In the genomic region with DNA sequence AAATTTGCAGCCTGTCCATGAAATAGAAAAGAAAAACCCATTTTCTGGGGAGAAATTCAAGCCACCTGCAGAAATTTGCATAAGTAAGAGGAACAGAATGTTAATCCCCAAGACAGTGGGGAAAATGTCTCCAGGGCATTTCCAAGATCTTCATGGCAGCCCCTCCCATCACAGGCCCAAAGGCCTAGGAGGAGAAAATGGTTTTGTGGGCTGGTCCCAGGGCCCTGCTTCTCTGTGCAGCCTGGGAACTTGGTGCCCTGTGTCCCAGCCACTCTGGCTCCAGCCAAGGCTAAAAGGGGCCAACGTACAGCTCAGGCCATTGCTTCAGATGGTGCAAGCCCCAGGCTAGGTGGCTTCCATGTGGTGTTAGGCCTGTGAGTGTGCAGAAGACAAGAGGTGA, we compare ENCODE assay signal across 35 cellular contexts.
DNase-seq lines count a peak whose midpoint lies in the region; ATAC-seq, FAIRE-seq and TF ChIP-seq lines count a peak whose summit lies in the region.
"Had no signal": no experiment of that assay in that cellular context is flagged by ENCODE, and none has a peak within 500 bp of the region (broad histone marks: within the 10 kb centered on the region; RNA-seq: fewer than 3 reads in every experiment).

No MANE protein-coding gene starts in this region.

- no peak for TF ChIP-seq CTCF in HEK293 (tag by site-specific recombination; IDR thresholded peaks at IDR 0.05)
- TF ChIP-seq CTCF in K562 (IDR thresholded peaks at IDR 0.05 in 2 of 3, conservative IDR thresholded peaks at IDR 0.05 in 1 of 3; ENCODE audit: insufficient read depth in 2 of 3, low read depth in 1 of 3, low read length in 3 of 3) = no peak
- no peak for TF ChIP-seq CTCF in neural progenitor cell (IDR thresholded peaks at IDR 0.05)

- peaks cover 16 to 26% of the 10 kb centered on the region in 2 donors for H3K9me3 Mint-ChIP-seq in stimulated activated naive B cell treated with anti-CD40 and anti-IgM and Interleukin-4, amounts not matched to agents 10 μg/mL and 1 μg/mL and 100 μg/mL, for 72 hours
- peaks cover 23% of the 10 kb centered on the region for H3K9me3 Mint-ChIP-seq in neural progenitor cell

- H2AFZ ChIP-seq in K562 (ENCODE audit: low read depth, low read length) (no peak overlapping the region), neural progenitor cell (replicated peaks) (no peak overlapping the region)

- H3K4me3 ChIP-seq in HEK293 (ENCODE audit: low read depth, low read length) (no peak overlapping the region), K562 (no peak overlapping the region), iPS-18c (ENCODE audit: insufficient read depth, low read depth, low read length) (peak overlapping the region; percentile 15; the same call in 1 of the 2 replicates), neural progenitor cell (no peak overlapping the region), HAP-1 (no peak overlapping the region)
- H3K4me3 ChIP-seq: A549; BLaER1; BLaER1 treated with 17β-estradiol and CSF1 and Interleukin-3, amounts not matched to agents 10 nM and 100 nM had no signal

- 0% methylated on average over 1 of the region's 1 CpG for WGBS in K562 (ENCODE audit: insufficient coverage, low coverage, missing lambda C conversion rate)

- H4K20me1 ChIP-seq in K562 (replicated peaks; ENCODE audit: control insufficient read depth, insufficient read depth, low read length) (no peaks in the 10 kb centered on the region), neural progenitor cell (ENCODE audit: low read depth) (no peaks in the 10 kb centered on the region)
- H4K20me1 ChIP-seq: BLaER1; BLaER1 treated with 17β-estradiol and CSF1 and Interleukin-3, amounts not matched to agents 10 nM and 100 nM had no signal

- ATAC-seq in K562 = no peak
- no peak for ATAC-seq in stimulated activated naive B cell treated with anti-CD40 and anti-IgM and Interleukin-4, amounts not matched to agents 10 μg/mL and 1 μg/mL and 100 μg/mL, for 72 hours (replicated peaks)
- ATAC-seq: A549; CD8-positive, alpha-beta T cell had no signal

- no peaks in the 10 kb centered on the region for H3K4me1 Mint-ChIP-seq in stimulated activated naive B cell treated with anti-CD40 and anti-IgM and Interleukin-4, amounts not matched to agents 10 μg/mL and 1 μg/mL and 100 μg/mL, for 72 hours
- H3K4me1 Mint-ChIP-seq in neural progenitor cell = no peaks in the 10 kb centered on the region
- H3K4me1 Mint-ChIP-seq: B cell; CD14-positive monocyte; CD4-positive, alpha-beta memory T cell; CD4-positive, CD25-positive, alpha-beta regulatory T cell; CD8-positive, alpha-beta memory T cell had no signal

- FAIRE-seq in K562 (lab: Jason Lieb, UNC) = no peak
- FAIRE-seq: A204.1, A549, D721Med had no signal

- no peak for DNase-seq in K562 (ENCODE audit: extremely low read depth in 1 of 4, low spot score in 3 of 4)
- no peak for DNase-seq in stimulated activated naive B cell treated with anti-CD40 and anti-IgM and Interleukin-4, amounts not matched to agents 10 μg/mL and 1 μg/mL and 100 μg/mL, for 72 hours
- no peak for DNase-seq in neural progenitor cell (ENCODE audit: low spot score)
- no peak for DNase-seq in HAP-1 (ENCODE audit: low spot score in 2 of 2)
- DNase-seq: 8988T; ACHN; AML-193; BE2C; C1 segment of cervical spinal cord; Caco-2; Calu3; CD4-positive, alpha-beta memory T cell; CD4-positive, alpha-beta T cell; CD4-positive, CD25-positive, alpha-beta regulatory T cell; CD8-positive, alpha-beta memory T cell; CD8-positive, alpha-beta T cell; COR-L47; DMS 273 treated with DMSO at 0.1 percent for 48 hours; DMS153; DMS53; DMS79; DMS79 treated with DMSO at 0.1 percent for 48 hours; DND-41; EL had no signal

- TF ChIP-seq EP300 in K562 (IDR thresholded peaks at IDR 0.05; ENCODE audit: low read length) = no peak

- in situ Hi-C loops in K562 (cut with MboI) = no loop called here
- in situ Hi-C loops in HAP-1 (cut with MboI; ENCODE audit: low sequenced_read_pairs) = no loop called here

- CTCF ChIA-PET in HEK293 (lab: Yijun Ruan, JAX) = no interaction called here
- CTCF ChIA-PET in K562 (lab: Yijun Ruan, JAX; ENCODE audit: low intra/inter-chr PET ratio) = no interaction called here

- H3K4me1 ChIP-seq in HEK293 (ENCODE audit: control insufficient read depth, insufficient read depth, low read length) (no peaks in the 10 kb centered on the region), K562 (replicated peaks in 1 of 2; ENCODE audit: control insufficient read depth in 2 of 2, insufficient read depth in 2 of 2, low read length in 2 of 2) (no peaks in the 10 kb centered on the region), neural progenitor cell (no peaks in the 10 kb centered on the region), HAP-1 (no peaks in the 10 kb centered on the region)
- H3K4me1 ChIP-seq: A549; BE2C; BLaER1; BLaER1 treated with 17β-estradiol and CSF1 and Interleukin-3, amounts not matched to agents 10 nM and 100 nM; Caco-2 had no signal

- intact Hi-C loops in K562 (cut with micrococcal nuclease) = no loop called here

- H3K27me3 ChIP-seq in K562 (ENCODE audit: control insufficient read depth in 2 of 2, insufficient read depth in 2 of 2, low read length in 2 of 2) (no peaks in the 10 kb centered on the region), neural progenitor cell (no peaks in the 10 kb centered on the region), HAP-1 (ENCODE audit: low read depth) (no peaks in the 10 kb centered on the region)
- H3K27me3 ChIP-seq: BE2C; BLaER1; BLaER1 treated with 17β-estradiol and CSF1 and Interleukin-3, amounts not matched to agents 10 nM and 100 nM had no signal

- no peak overlapping the region for H3K27ac ChIP-seq in HEK293 (ENCODE audit: extremely low read depth, low read depth, low read length)
- no peak overlapping the region for H3K27ac ChIP-seq in K562 (ENCODE audit: extremely low read depth, low read depth, low read length)
- no peak overlapping the region for H3K27ac ChIP-seq in neural progenitor cell
- H3K27ac ChIP-seq: 22Rv1; A549; BLaER1; BLaER1 treated with 17β-estradiol and CSF1 and Interleukin-3, amounts not matched to agents 10 nM and 100 nM; C4-2B had no signal

- H3F3A ChIP-seq in neural progenitor cell (ENCODE audit: low read depth) = no peaks in the 10 kb centered on the region

- no peaks in the 10 kb centered on the region for H3K9me3 ChIP-seq in HEK293 (ENCODE audit: control insufficient read depth, insufficient read depth, low read depth, low read length)
- H3K9me3 ChIP-seq in K562 (replicated peaks; ENCODE audit: control insufficient read depth, insufficient read depth, low read depth, low read length) = no peaks in the 10 kb centered on the region
- H3K9me3 ChIP-seq in iPS-18c (ENCODE audit: control insufficient read depth, insufficient read depth, low read length) = peaks cover 5% of the 10 kb centered on the region
- peaks cover 4% of the 10 kb centered on the region for H3K9me3 ChIP-seq in neural progenitor cell (ENCODE audit: low read depth)
- peaks cover 6% of the 10 kb centered on the region for H3K9me3 ChIP-seq in HAP-1
- H3K9me3 ChIP-seq: A549, BE2C, Caco-2 had no signal

- no peak for TF ChIP-seq POLR2A in K562 (conservative IDR thresholded peaks at IDR 0.05)

- H3K4me2 ChIP-seq in K562 (ENCODE audit: insufficient read depth, low read length) (no peak overlapping the region), neural progenitor cell (no peak overlapping the region)
- H3K4me2 ChIP-seq: A549; BLaER1; BLaER1 treated with 17β-estradiol and CSF1 and Interleukin-3, amounts not matched to agents 10 nM and 100 nM had no signal

- H3K79me2 ChIP-seq in K562 (ENCODE audit: control insufficient read depth, insufficient read depth, low read length) = no peaks in the 10 kb centered on the region
- H3K79me2 ChIP-seq in neural progenitor cell (ENCODE audit: low read depth) = no peaks in the 10 kb centered on the region

- no peak overlapping the region for H3K27ac Mint-ChIP-seq in stimulated activated naive B cell treated with anti-CD40 and anti-IgM and Interleukin-4, amounts not matched to agents 10 μg/mL and 1 μg/mL and 100 μg/mL, for 72 hours
- no peak overlapping the region for H3K27ac Mint-ChIP-seq in neural progenitor cell
- H3K27ac Mint-ChIP-seq: B cell; CD14-positive monocyte; CD4-positive, alpha-beta memory T cell; CD4-positive, alpha-beta T cell; CD4-positive, CD25-positive, alpha-beta regulatory T cell; CD8-positive, alpha-beta memory T cell; CD8-positive, alpha-beta T cell had no signal

- H3K27me3 Mint-ChIP-seq in stimulated activated naive B cell treated with anti-CD40 and anti-IgM and Interleukin-4, amounts not matched to agents 10 μg/mL and 1 μg/mL and 100 μg/mL, for 72 hours = peaks cover 22 to 29% of the 10 kb centered on the region in 2 donors
- H3K27me3 Mint-ChIP-seq in neural progenitor cell (ENCODE audit: insufficient read depth, low read depth) = peaks cover 4% of the 10 kb centered on the region
- H3K27me3 Mint-ChIP-seq: CD4-positive, CD25-positive, alpha-beta regulatory T cell had no signal

- no peak overlapping the region for H3K4me3 Mint-ChIP-seq in stimulated activated naive B cell treated with anti-CD40 and anti-IgM and Interleukin-4, amounts not matched to agents 10 μg/mL and 1 μg/mL and 100 μg/mL, for 72 hours
- no peak overlapping the region for H3K4me3 Mint-ChIP-seq in neural progenitor cell
- H3K4me3 Mint-ChIP-seq: B cell; CD14-positive monocyte; CD4-positive, alpha-beta memory T cell; CD4-positive, alpha-beta T cell; CD4-positive, CD25-positive, alpha-beta regulatory T cell; CD8-positive, alpha-beta memory T cell; CD8-positive, alpha-beta T cell had no signal

- H3K36me3 Mint-ChIP-seq in stimulated activated naive B cell treated with anti-CD40 and anti-IgM and Interleukin-4, amounts not matched to agents 10 μg/mL and 1 μg/mL and 100 μg/mL, for 72 hours = peaks cover 12% of the 10 kb centered on the region in 2 donors
- no peaks in the 10 kb centered on the region for H3K36me3 Mint-ChIP-seq in neural progenitor cell
- H3K36me3 Mint-ChIP-seq: CD14-positive monocyte; CD4-positive, CD25-positive, alpha-beta regulatory T cell; CD8-positive, alpha-beta T cell had no signal

- H3K9ac ChIP-seq in K562 (ENCODE audit: insufficient read depth in 1 of 2, low read depth in 2 of 2, low read length in 2 of 2) (no peak overlapping the region), neural progenitor cell (no peak overlapping the region)
- H3K9ac ChIP-seq: BLaER1; BLaER1 treated with 17β-estradiol and CSF1 and Interleukin-3, amounts not matched to agents 10 nM and 100 nM had no signal

- no TSS peak for BruUV-seq in K562 (replicated peaks; lab: Mats Ljungman, UMichigan)

- H3K9me1 ChIP-seq in K562 (ENCODE audit: control insufficient read depth, insufficient read depth, low read length) = no peaks in the 10 kb centered on the region

- POLR2A ChIA-PET in HEK293 (lab: Yijun Ruan, JAX) = no interaction called here
- POLR2A ChIA-PET in K562 (lab: Yijun Ruan, JAX) = no interaction called here

- no peaks in the 10 kb centered on the region for H3K36me3 ChIP-seq in HEK293 (ENCODE audit: control insufficient read depth in 2 of 2, insufficient read depth in 1 of 2, low read length in 2 of 2)
- no peaks in the 10 kb centered on the region for H3K36me3 ChIP-seq in K562 (ENCODE audit: control insufficient read depth, insufficient read depth, low read length)
- H3K36me3 ChIP-seq in neural progenitor cell = no peaks in the 10 kb centered on the region
- no peaks in the 10 kb centered on the region for H3K36me3 ChIP-seq in HAP-1 (replicated peaks)
- H3K36me3 ChIP-seq: BE2C; BLaER1; BLaER1 treated with 17β-estradiol and CSF1 and Interleukin-3, amounts not matched to agents 10 nM and 100 nM had no signal

- TF ChIP-seq RAD21 in K562 (CRISPR knock-in tag; conservative IDR thresholded peaks at IDR 0.05 in 1 of 2, IDR thresholded peaks at IDR 0.05 in 1 of 2) = no peak
